18 cellular contexts compared by ENCODE assay signal in genomic region chr6:109291893-109292292, GRCh38.
"Had no signal": no experiment of that assay in that cellular context is flagged by ENCODE, and none has a peak within 500 bp of the region (broad histone marks: within the 10 kb centered on the region; RNA-seq: fewer than 3 reads in every experiment).

No MANE protein-coding gene starts in this region.

- H3K27ac Mint-ChIP-seq: activated CD4-positive, alpha-beta memory T cell treated with anti-CD3 and anti-CD28 coated beads, Interleukin-2, amount 10 ng/mL, durations not matched to agents 7 days and 5 days; activated naive CD4-positive, alpha-beta T cell treated with anti-CD3 and anti-CD28 coated beads, Interleukin-2, amount 10 ng/mL, durations not matched to agents 7 days and 5 days; activated T-cell treated with anti-CD3 and anti-CD28 coated beads, Interleukin-2, amount 50 U/mL, for 24 hours; memory B cell; natural killer cell; WTC11 had no signal

- H3K4me1 ChIP-seq: adrenal gland, left lung had no signal

- ATAC-seq: left lung, natural killer cell had no signal

- H3K9me3 ChIP-seq: adrenal gland, esophagus muscularis mucosa, left lung, suprapubic skin had no signal

- DNase-seq: activated CD4-positive, alpha-beta memory T cell treated with anti-CD3 and anti-CD28 coated beads, Interleukin-2, amount 10 ng/mL, durations not matched to agents 7 days and 5 days; activated CD4-positive, alpha-beta T cell treated with anti-CD3 and anti-CD28 coated beads for 4 hours; activated naive CD4-positive, alpha-beta T cell treated with anti-CD3 and anti-CD28 coated beads, Interleukin-2, amount 10 ng/mL, durations not matched to agents 7 days and 5 days; activated T-cell treated with anti-CD3 and anti-CD28 coated beads, Interleukin-2, amount 50 U/mL, for 24 hours; hypothalamus; kidney; left lung; natural killer cell; stimulated activated CD4-positive, alpha-beta T cell treated with anti-CD3 and anti-CD28 coated beads, Interleukin-15, amount 100 ng/mL, for 24 hours; stimulated activated CD4-positive, alpha-beta T cell treated with anti-CD3 and anti-CD28 coated beads, Interleukin-4, amount 100 ng/mL, for 4 hours had no signal

- H3K36me3 ChIP-seq: adrenal gland, cardiac muscle cell, esophagus muscularis mucosa, left lung, suprapubic skin had no signal

- H3K27ac ChIP-seq: adrenal gland, cardiac muscle cell, esophagus muscularis mucosa, left lung, skin epidermis, suprapubic skin had no signal

- H3K4me1 Mint-ChIP-seq: activated CD4-positive, alpha-beta memory T cell treated with anti-CD3 and anti-CD28 coated beads, Interleukin-2, amount 10 ng/mL, durations not matched to agents 7 days and 5 days; activated naive CD4-positive, alpha-beta T cell treated with anti-CD3 and anti-CD28 coated beads, Interleukin-2, amount 10 ng/mL, durations not matched to agents 7 days and 5 days; memory B cell had no signal

- H3K9me3 Mint-ChIP-seq: activated CD4-positive, alpha-beta memory T cell treated with anti-CD3 and anti-CD28 coated beads, Interleukin-2, amount 10 ng/mL, durations not matched to agents 7 days and 5 days; activated naive CD4-positive, alpha-beta T cell treated with anti-CD3 and anti-CD28 coated beads, Interleukin-2, amount 10 ng/mL, durations not matched to agents 7 days and 5 days; activated T-cell treated with anti-CD3 and anti-CD28 coated beads, Interleukin-2, amount 50 U/mL, for 24 hours; memory B cell; natural killer cell; stimulated activated naive CD8-positive, alpha-beta T cell treated with anti-CD3 and anti-CD28 coated beads, Interleukin-15, Interleukin-2, amounts not matched to agents 100 ng/mL and 50 ng/mL, for 24 hours; WTC11 had no signal

- H3K4me3 Mint-ChIP-seq: activated CD4-positive, alpha-beta memory T cell treated with anti-CD3 and anti-CD28 coated beads, Interleukin-2, amount 10 ng/mL, durations not matched to agents 7 days and 5 days; activated naive CD4-positive, alpha-beta T cell treated with anti-CD3 and anti-CD28 coated beads, Interleukin-2, amount 10 ng/mL, durations not matched to agents 7 days and 5 days; activated T-cell treated with anti-CD3 and anti-CD28 coated beads, Interleukin-2, amount 50 U/mL, for 24 hours; memory B cell; natural killer cell; stimulated activated naive CD8-positive, alpha-beta T cell treated with anti-CD3 and anti-CD28 coated beads, Interleukin-15, Interleukin-2, amounts not matched to agents 100 ng/mL and 50 ng/mL, for 24 hours; WTC11 had no signal

- H3K36me3 Mint-ChIP-seq: activated naive CD4-positive, alpha-beta T cell treated with anti-CD3 and anti-CD28 coated beads, Interleukin-2, amount 10 ng/mL, durations not matched to agents 7 days and 5 days; memory B cell; natural killer cell; WTC11 had no signal

- H3K27me3 ChIP-seq: cardiac muscle cell had no signal

- H3K4me3 ChIP-seq: adrenal gland, cardiac muscle cell, esophagus muscularis mucosa, left lung, skin epidermis, suprapubic skin had no signal

- H3K27me3 Mint-ChIP-seq: stimulated activated naive CD8-positive, alpha-beta T cell treated with anti-CD3 and anti-CD28 coated beads, Interleukin-15, Interleukin-2, amounts not matched to agents 100 ng/mL and 50 ng/mL, for 24 hours had no signal
